In genomic region chr3:141109761-141110160, GRCh38 we compare ENCODE assay signal across 1 cellular context.
TF ChIP-seq lines count a peak whose summit lies in the region.

No MANE protein-coding gene starts in this region.

TF ChIP-seq in SK-N-SH, 30 proteins besides CTCF, POLR2A, EP300 and RAD21 (continued from another document):
- TF ChIP-seq GATA2 (CRISPR knock-in tag; IDR thresholded peaks at IDR 0.05) = no peak
- TF ChIP-seq RXRA (IDR thresholded peaks at IDR 0.05; ENCODE audit: borderline replicate concordance, low read depth) = no peak
- no peak for TF ChIP-seq MXI1 (IDR thresholded peaks at IDR 0.05; ENCODE audit: low read depth, low read length)
- TF ChIP-seq SMC3 (IDR thresholded peaks at IDR 0.05; ENCODE audit: low read depth, low read length) = no peak
- TF ChIP-seq IRF3 (IDR thresholded peaks at IDR 0.05; ENCODE audit: low read depth, low read length) = no peak
- no peak for TF ChIP-seq JUND (IDR thresholded peaks at IDR 0.05)
- TF ChIP-seq RCOR1 (IDR thresholded peaks at IDR 0.05; ENCODE audit: low read length) = no peak
- TF ChIP-seq ELF1 (IDR thresholded peaks at IDR 0.05) = no peak
